8 cellular contexts compared by ENCODE assay signal in the genomic region with DNA sequence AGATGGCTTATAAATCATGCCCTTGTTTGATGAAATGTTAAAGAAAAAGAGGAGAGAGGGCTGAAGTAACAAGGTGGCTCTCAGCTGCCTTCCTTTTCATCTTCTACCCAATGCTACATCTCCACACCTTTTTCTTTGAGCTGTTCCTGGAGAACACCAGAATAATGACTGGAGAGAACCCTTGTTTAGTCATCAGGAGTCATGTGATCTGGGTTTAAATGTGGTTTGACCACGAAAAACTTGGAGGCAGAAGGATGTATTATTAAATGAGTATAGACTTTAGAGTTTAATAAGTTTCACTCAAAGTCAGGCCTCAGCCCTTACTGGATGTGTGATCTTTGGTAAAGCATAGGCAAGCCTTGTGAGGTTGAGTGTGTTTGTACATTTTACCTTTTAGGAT.
DNase-seq lines count a peak whose midpoint lies in the region; ATAC-seq and TF ChIP-seq lines count a peak whose summit lies in the region.

No MANE protein-coding gene starts in this region.

- no peaks in the 10 kb centered on the region for H3K36me3 ChIP-seq in CD8-positive, alpha-beta memory T cell (ENCODE audit: insufficient read depth, low read length)
- H3K36me3 ChIP-seq in GM23248 (ENCODE audit: low read depth): no peaks in the 10 kb centered on the region
- no peaks in the 10 kb centered on the region for H3K36me3 ChIP-seq in OCI-LY1 (ENCODE audit: insufficient read depth, low read length)

- no peaks in the 10 kb centered on the region for H3K36me3 Mint-ChIP-seq in CD8-positive, alpha-beta memory T cell

- peak overlapping the region; percentile 10 to 85 (median 72) for H3K4me3 Mint-ChIP-seq in CD8-positive, alpha-beta memory T cell

- H3F3A ChIP-seq in GM23248 (ENCODE audit: insufficient read depth) (no peaks in the 10 kb centered on the region), OCI-LY1 (ENCODE audit: insufficient read depth, low read length) (no peaks in the 10 kb centered on the region)

- no peak for TF ChIP-seq CTCF in OCI-LY1 (IDR thresholded peaks at IDR 0.05; ENCODE audit: low read length)
- TF ChIP-seq CTCF in fibroblast of mammary gland (conservative IDR thresholded peaks at IDR 0.05; ENCODE audit: control insufficient read depth, insufficient read depth, low read depth, low read length): no peak

- POLR2A ChIA-PET in CD8-positive, alpha-beta memory T cell (lab: Charles Lee): interaction anchor here (0.6 kb wide), 1 partner anchor 148 kb away, joined by 6 read pairs; no protein-coding TSS in a partner anchor

- H3K27me3 ChIP-seq in CD8-positive, alpha-beta memory T cell (ENCODE audit: insufficient read depth, low read length, poor library complexity, severe bottlenecking): no peaks in the 10 kb centered on the region
- H3K27me3 ChIP-seq in GM23248 (replicated peaks; ENCODE audit: insufficient read depth): no peaks in the 10 kb centered on the region
- no peaks in the 10 kb centered on the region for H3K27me3 ChIP-seq in OCI-LY1 (ENCODE audit: insufficient read depth, low read length)

- H3K9me3 Mint-ChIP-seq in CD8-positive, alpha-beta memory T cell: no peaks in the 10 kb centered on the region

- CTCF ChIA-PET in CD8-positive, alpha-beta memory T cell (lab: Charles Lee): interaction anchor here (1.0 to 1.2 kb wide), 2 partner anchors 68 to 111 kb away, joined by 4 read pairs; no protein-coding TSS in a partner anchor

- H3K27ac Mint-ChIP-seq in CD8-positive, alpha-beta memory T cell: peak overlapping the region; percentile 73 to 98 (median 91)

- H3K4me1 Mint-ChIP-seq in CD8-positive, alpha-beta memory T cell: peaks cover 23 to 45% (median 38%) of the 10 kb centered on the region in 3 donors

- H3K79me2 ChIP-seq in GM23248 (ENCODE audit: insufficient read depth): no peaks in the 10 kb centered on the region
- no peaks in the 10 kb centered on the region for H3K79me2 ChIP-seq in OCI-LY1 (ENCODE audit: insufficient read depth, low read length)

- peak overlapping the region; percentile 49 for H3K4me3 ChIP-seq in CD8-positive, alpha-beta memory T cell (ENCODE audit: low read length)
- H3K4me3 ChIP-seq in GM23248: no peak overlapping the region
- peak overlapping the region; percentile 5 for H3K4me3 ChIP-seq in OCI-LY1 (ENCODE audit: low read depth, low read length, poor library complexity, severe bottlenecking)
- no peak overlapping the region for H3K4me3 ChIP-seq in fibroblast of mammary gland (ENCODE audit: control insufficient read depth, low read depth, low read length)

- no peak overlapping the region for H2AFZ ChIP-seq in GM23248
- peak overlapping the region; percentile 82 for H2AFZ ChIP-seq in OCI-LY1 (ENCODE audit: low read length)

- in situ Hi-C loops in GM23248 (cut with MboI): no loop called here

- WGBS in GM23248 (ENCODE audit: low coverage in 1 of 2, low lambda C conversion rate in 2 of 2, missing lambda C conversion rate in 2 of 2), 2 experiments: 50% methylated on average over 1 of the region's 1 CpG

- H3K9ac ChIP-seq in GM23248 (no peak overlapping the region), OCI-LY1 (ENCODE audit: low read length) (no peak overlapping the region; the same call in 1 of the 2 replicates)

- H3K4me1 ChIP-seq in CD8-positive, alpha-beta memory T cell (ENCODE audit: insufficient read depth, low read length): peaks cover 22% of the 10 kb centered on the region
- H3K4me1 ChIP-seq in GM23248 (ENCODE audit: insufficient read depth): 0 out of 2 replicates have a peak, but pooled peaks cover 12% of the 10 kb centered on the region
- H3K4me1 ChIP-seq in OCI-LY1 (ENCODE audit: insufficient read depth, low read length, severe bottlenecking): peaks cover 35% of the 10 kb centered on the region

- H3K9me3 ChIP-seq in CD8-positive, alpha-beta memory T cell (ENCODE audit: low read length): no peaks in the 10 kb centered on the region
- H3K9me3 ChIP-seq in GM23248 (ENCODE audit: low read depth) (no peaks in the 10 kb centered on the region), OCI-LY1 (ENCODE audit: low read length) (peaks cover 5% of the 10 kb centered on the region; the same call in 1 of the 2 replicates)

- H4K20me1 ChIP-seq in GM23248 (ENCODE audit: insufficient read depth) (no peaks in the 10 kb centered on the region), OCI-LY1 (ENCODE audit: insufficient read depth, low read length) (no peaks in the 10 kb centered on the region)

- no peak overlapping the region for H3K4me2 ChIP-seq in GM23248 (ENCODE audit: unreplicated experiment)
- peak overlapping the region; percentile 53 for H3K4me2 ChIP-seq in OCI-LY1 (ENCODE audit: low read length)

- H3K27ac ChIP-seq in CD8-positive, alpha-beta memory T cell (ENCODE audit: low read depth, low read length): peak overlapping the region; percentile 48
- H3K27ac ChIP-seq in GM23248: no peak overlapping the region
- peak overlapping the region; percentile 37 for H3K27ac ChIP-seq in OCI-LY1 (ENCODE audit: low read depth, low read length, poor library complexity, severe bottlenecking)

- no peaks in the 10 kb centered on the region for H3K27me3 Mint-ChIP-seq in CD8-positive, alpha-beta memory T cell

- peak in 1 of 5 donors; percentile 5 for DNase-seq in CD8-positive, alpha-beta memory T cell
- DNase-seq in GM23248 (peak; percentile 59), fibroblast of mammary gland (ENCODE audit: low read depth) (peak; percentile 71), hippocampal formation (lab: John Stamatoyannopoulos, UW) (no peak), germinal center (ENCODE audit: low spot score) (no peak)
- no peak for DNase-seq in NK-92 treated with Interleukin-12 subunit alpha and Interleukin-12 subunit beta, amount 100 ng/mL, for 24 hours (lab: John Stamatoyannopoulos, UW)

- ATAC-seq in GM21737 (IDR thresholded peaks at IDR 0.05; ENCODE audit: unreplicated experiment): no peak

- H3K9me2 ChIP-seq in GM23248 (ENCODE audit: insufficient read depth) (no peaks in the 10 kb centered on the region), OCI-LY1 (ENCODE audit: low read depth, low read length) (no peaks in the 10 kb centered on the region)

Comparison
In these comparisons a context has a peak if more than half of its experiments do, and no peak if none do; other contexts are left out.
1. DNase-seq: peak in GM23248 (single experiment) and fibroblast of mammary gland (single experiment); none in hippocampal formation (0 of 2), germinal center (single experiment) and NK-92 treated with Interleukin-12 subunit alpha and Interleukin-12 subunit beta, amount 100 ng/mL, for 24 hours (single experiment).
2. H3K4me3 ChIP-seq: peak in CD8-positive, alpha-beta memory T cell (single experiment) and OCI-LY1 (single experiment); none in GM23248 (single experiment) and fibroblast of mammary gland (single experiment).